ENCODE assay signal across 1 cellular context in the genomic region with DNA sequence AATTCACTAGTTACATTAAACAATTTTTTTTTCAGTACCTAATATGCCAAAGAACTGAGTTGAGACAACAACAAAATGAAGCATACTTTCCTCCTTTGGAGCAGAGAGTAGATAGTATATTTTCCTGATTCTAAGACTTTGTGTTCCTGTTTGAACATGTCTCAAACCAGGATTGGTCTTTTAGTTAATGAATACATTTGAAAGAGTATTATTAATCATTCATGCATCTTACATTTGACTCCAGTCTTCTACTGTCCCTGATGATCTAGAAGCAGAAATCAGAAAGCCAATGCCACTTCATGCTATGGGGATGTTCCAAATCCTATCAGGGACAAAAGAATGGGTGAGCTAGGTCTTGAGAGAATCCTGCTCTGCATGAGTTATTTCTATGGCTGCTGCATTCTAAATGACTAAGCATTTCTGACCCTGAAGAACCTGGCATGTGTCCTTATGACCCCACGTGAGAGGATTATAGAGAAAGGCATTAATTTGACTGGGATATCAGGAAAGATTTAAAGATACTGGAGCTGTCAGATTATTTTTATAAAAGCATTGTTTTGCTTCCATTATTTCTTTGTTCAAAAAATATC.
A peak's percentile ranks its signal among the peaks of the same experiment; 100 is the strongest.
TF ChIP-seq lines count a peak whose summit lies in the region.

No MANE protein-coding gene starts in this region.

TF ChIP-seq in K562, 482 proteins besides CTCF, POLR2A, EP300 and RAD21 (continued from another document and continues in another):
- TF ChIP-seq, protein P1, sequence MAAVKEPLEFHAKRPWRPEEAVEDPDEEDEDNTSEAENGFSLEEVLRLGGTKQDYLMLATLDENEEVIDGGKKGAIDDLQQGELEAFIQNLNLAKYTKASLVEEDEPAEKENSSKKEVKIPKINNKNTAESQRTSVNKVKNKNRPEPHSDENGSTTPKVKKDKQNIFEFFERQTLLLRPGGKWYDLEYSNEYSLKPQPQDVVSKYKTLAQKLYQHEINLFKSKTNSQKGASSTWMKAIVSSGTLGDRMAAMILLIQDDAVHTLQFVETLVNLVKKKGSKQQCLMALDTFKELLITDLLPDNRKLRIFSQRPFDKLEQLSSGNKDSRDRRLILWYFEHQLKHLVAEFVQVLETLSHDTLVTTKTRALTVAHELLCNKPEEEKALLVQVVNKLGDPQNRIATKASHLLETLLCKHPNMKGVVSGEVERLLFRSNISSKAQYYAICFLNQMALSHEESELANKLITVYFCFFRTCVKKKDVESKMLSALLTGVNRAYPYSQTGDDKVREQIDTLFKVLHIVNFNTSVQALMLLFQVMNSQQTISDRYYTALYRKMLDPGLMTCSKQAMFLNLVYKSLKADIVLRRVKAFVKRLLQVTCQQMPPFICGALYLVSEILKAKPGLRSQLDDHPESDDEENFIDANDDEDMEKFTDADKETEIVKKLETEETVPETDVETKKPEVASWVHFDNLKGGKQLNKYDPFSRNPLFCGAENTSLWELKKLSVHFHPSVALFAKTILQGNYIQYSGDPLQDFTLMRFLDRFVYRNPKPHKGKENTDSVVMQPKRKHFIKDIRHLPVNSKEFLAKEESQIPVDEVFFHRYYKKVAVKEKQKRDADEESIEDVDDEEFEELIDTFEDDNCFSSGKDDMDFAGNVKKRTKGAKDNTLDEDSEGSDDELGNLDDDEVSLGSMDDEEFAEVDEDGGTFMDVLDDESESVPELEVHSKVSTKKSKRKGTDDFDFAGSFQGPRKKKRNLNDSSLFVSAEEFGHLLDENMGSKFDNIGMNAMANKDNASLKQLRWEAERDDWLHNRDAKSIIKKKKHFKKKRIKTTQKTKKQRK (IDR thresholded peaks at IDR 0.05; ENCODE audit: borderline replicate concordance, low read depth, low read length): no peak
- TF ChIP-seq ZBTB49 (CRISPR knock-in tag; IDR thresholded peaks at IDR 0.05; ENCODE audit: borderline replicate concordance) (no peak), ZNF318 (IDR thresholded peaks at IDR 0.05; ENCODE audit: borderline replicate concordance in 1 of 2, low read depth in 1 of 2) (no peak), MTA1 (IDR thresholded peaks at IDR 0.05; ENCODE audit: borderline replicate concordance) (no peak), SIX5 (IDR thresholded peaks at IDR 0.05; ENCODE audit: borderline replicate concordance in 1 of 2, insufficient read depth in 1 of 2, low read depth in 1 of 2, low read length in 2 of 2) (no peak), GABPB2 (CRISPR knock-in tag; conservative IDR thresholded peaks at IDR 0.05) (no peak), PCBP2 (IDR thresholded peaks at IDR 0.05; ENCODE audit: low read depth, low read length, poor library complexity, severe bottlenecking) (no peak), STAT5B (CRISPR knock-in tag; IDR thresholded peaks at IDR 0.05) (no peak), PURB (CRISPR knock-in tag; IDR thresholded peaks at IDR 0.05; ENCODE audit: low read depth) (no peak), MAFK (IDR thresholded peaks at IDR 0.05; ENCODE audit: low read length) (peak; percentile 85; the same call in 1 of the 2 replicates), EWSR1 (IDR thresholded peaks at IDR 0.05; ENCODE audit: borderline replicate concordance, low read depth, partially characterized antibody) (no peak), HNRNPLL (IDR thresholded peaks at IDR 0.05; ENCODE audit: low read depth, low read length, poor library complexity, severe bottlenecking) (no peak), ZNF384 (IDR thresholded peaks at IDR 0.05; ENCODE audit: low read depth, low read length) (no peak), BRCA1 (IDR thresholded peaks at IDR 0.05) (no peak), BRCA1 (CRISPR knock-in tag; IDR thresholded peaks at IDR 0.05) (no peak), GABPB1 (CRISPR knock-in tag; IDR thresholded peaks at IDR 0.05) (no peak), ZNF134 (CRISPR knock-in tag; conservative IDR thresholded peaks at IDR 0.05) (no peak), BMI1 (IDR thresholded peaks at IDR 0.05; ENCODE audit: low read length) (no peak), LEF1 (IDR thresholded peaks at IDR 0.05) (peak; percentile 45; the same call in 1 of the 2 replicates), PRPF4 (IDR thresholded peaks at IDR 0.05; ENCODE audit: insufficient read depth, low read depth, low read length, poor library complexity, severe bottlenecking) (no peak), NFATC3 (IDR thresholded peaks at IDR 0.05) (no peak), FOS (IDR thresholded peaks at IDR 0.05; ENCODE audit: extremely low read depth, insufficient read length) (no peak)
- TF ChIP-seq, protein P2, sequence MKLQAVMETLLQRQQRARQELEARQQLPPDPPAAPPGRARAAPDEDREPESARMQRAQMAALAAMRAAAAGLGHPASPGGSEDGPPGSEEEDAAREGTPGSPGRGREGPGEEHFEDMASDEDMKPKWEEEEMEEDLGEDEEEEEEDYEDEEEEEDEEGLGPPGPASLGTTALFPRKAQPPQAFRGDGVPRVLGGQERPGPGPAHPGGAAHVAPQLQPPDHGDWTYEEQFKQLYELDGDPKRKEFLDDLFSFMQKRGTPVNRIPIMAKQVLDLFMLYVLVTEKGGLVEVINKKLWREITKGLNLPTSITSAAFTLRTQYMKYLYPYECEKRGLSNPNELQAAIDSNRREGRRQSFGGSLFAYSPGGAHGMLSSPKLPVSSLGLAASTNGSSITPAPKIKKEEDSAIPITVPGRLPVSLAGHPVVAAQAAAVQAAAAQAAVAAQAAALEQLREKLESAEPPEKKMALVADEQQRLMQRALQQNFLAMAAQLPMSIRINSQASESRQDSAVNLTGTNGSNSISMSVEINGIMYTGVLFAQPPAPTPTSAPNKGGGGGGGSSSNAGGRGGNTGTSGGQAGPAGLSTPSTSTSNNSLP (IDR thresholded peaks at IDR 0.05; ENCODE audit: borderline replicate concordance, low read depth, low read length): peak; percentile 59; the same call in 1 of the 2 replicates
- TF ChIP-seq, protein P3, sequence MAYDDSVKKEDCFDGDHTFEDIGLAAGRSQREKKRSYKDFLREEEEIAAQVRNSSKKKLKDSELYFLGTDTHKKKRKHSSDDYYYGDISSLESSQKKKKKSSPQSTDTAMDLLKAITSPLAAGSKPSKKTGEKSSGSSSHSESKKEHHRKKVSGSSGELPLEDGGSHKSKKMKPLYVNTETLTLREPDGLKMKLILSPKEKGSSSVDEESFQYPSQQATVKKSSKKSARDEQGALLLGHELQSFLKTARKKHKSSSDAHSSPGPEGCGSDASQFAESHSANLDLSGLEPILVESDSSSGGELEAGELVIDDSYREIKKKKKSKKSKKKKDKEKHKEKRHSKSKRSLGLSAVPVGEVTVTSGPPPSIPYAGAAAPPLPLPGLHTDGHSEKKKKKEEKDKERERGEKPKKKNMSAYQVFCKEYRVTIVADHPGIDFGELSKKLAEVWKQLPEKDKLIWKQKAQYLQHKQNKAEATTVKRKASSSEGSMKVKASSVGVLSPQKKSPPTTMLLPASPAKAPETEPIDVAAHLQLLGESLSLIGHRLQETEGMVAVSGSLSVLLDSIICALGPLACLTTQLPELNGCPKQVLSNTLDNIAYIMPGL (CRISPR knock-in tag; IDR thresholded peaks at IDR 0.05): no peak
- TF ChIP-seq, protein P4, sequence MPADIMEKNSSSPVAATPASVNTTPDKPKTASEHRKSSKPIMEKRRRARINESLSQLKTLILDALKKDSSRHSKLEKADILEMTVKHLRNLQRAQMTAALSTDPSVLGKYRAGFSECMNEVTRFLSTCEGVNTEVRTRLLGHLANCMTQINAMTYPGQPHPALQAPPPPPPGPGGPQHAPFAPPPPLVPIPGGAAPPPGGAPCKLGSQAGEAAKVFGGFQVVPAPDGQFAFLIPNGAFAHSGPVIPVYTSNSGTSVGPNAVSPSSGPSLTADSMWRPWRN (IDR thresholded peaks at IDR 0.05; ENCODE audit: low read depth): no peak; the same call in 1 of the 2 replicates
- TF ChIP-seq, protein P5, sequence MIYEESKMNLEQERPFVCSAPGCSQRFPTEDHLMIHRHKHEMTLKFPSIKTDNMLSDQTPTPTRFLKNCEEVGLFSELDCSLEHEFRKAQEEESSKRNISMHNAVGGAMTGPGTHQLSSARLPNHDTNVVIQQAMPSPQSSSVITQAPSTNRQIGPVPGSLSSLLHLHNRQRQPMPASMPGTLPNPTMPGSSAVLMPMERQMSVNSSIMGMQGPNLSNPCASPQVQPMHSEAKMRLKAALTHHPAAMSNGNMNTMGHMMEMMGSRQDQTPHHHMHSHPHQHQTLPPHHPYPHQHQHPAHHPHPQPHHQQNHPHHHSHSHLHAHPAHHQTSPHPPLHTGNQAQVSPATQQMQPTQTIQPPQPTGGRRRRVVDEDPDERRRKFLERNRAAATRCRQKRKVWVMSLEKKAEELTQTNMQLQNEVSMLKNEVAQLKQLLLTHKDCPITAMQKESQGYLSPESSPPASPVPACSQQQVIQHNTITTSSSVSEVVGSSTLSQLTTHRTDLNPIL (CRISPR knock-in tag; IDR thresholded peaks at IDR 0.05): no peak
- TF ChIP-seq, protein P6, sequence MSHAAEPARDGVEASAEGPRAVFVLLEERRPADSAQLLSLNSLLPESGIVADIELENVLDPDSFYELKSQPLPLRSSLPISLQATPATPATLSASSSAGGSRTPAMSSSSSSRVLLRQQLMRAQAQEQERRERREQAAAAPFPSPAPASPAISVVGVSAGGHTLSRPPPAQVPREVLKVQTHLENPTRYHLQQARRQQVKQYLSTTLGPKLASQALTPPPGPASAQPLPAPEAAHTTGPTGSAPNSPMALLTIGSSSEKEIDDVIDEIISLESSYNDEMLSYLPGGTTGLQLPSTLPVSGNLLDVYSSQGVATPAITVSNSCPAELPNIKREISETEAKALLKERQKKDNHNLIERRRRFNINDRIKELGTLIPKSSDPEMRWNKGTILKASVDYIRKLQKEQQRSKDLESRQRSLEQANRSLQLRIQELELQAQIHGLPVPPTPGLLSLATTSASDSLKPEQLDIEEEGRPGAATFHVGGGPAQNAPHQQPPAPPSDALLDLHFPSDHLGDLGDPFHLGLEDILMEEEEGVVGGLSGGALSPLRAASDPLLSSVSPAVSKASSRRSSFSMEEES (CRISPR knock-in tag; IDR thresholded peaks at IDR 0.05): no peak
- TF ChIP-seq, protein P7, sequence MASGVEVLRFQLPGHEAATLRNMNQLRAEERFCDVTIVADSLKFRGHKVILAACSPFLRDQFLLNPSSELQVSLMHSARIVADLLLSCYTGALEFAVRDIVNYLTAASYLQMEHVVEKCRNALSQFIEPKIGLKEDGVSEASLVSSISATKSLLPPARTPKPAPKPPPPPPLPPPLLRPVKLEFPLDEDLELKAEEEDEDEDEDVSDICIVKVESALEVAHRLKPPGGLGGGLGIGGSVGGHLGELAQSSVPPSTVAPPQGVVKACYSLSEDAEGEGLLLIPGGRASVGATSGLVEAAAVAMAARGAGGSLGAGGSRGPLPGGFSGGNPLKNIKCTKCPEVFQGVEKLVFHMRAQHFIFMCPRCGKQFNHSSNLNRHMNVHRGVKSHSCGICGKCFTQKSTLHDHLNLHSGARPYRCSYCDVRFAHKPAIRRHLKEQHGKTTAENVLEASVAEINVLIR (CRISPR knock-in tag; IDR thresholded peaks at IDR 0.05): no peak
